8 cellular contexts compared by ENCODE assay signal in the genomic region with DNA sequence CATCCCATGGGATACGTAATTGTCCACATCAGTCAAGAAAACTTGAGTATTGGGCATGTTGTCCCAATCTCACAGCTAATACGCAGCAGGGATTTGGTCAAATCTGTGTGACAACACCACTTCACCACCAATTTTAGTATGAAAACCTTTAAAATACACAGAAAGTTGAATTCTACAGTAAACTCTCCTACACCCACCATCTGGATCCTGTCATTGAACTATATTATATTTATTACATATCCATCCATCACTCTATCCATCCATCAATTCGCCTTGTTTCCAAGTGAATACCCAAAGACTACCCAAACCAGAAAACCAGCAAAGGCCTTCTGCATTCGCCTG. TPM values are rescaled to one million over a fixed set of nuclear protein-coding genes. Genes with fewer than 3 reads are reported as not detected.
DNase-seq lines count a peak whose midpoint lies in the region; ATAC-seq, FAIRE-seq and TF ChIP-seq lines count a peak whose summit lies in the region.

No MANE protein-coding gene starts in this region.

- peaks cover 18% of the 10 kb centered on the region for H3K36me3 Mint-ChIP-seq in Caco-2 (ENCODE audit: insufficient read depth, unreplicated experiment)

- no TSS peak for BruUV-seq in Caco-2 (replicated peaks; lab: Mats Ljungman, UMichigan)

- intact Hi-C loops in Caco-2 (cut with micrococcal nuclease; ENCODE audit: unreplicated experiment) = no loop called here
- intact Hi-C loops in pancreas (cut with DNase I) = no loop called here

- no peaks in the 10 kb centered on the region for H3K27me3 Mint-ChIP-seq in Caco-2 (ENCODE audit: insufficient read depth, unreplicated experiment)

- POLR2A ChIA-PET in Caco-2 (lab: Charles Lee) = no interaction called here

- no peaks in the 10 kb centered on the region for H3K9me3 Mint-ChIP-seq in Caco-2 (ENCODE audit: unreplicated experiment)

- H3K9ac ChIP-seq in NT2/D1 (ENCODE audit: insufficient read length, low read depth) (no peak overlapping the region), endocrine pancreas (ENCODE audit: control insufficient read depth, insufficient read depth, low read length) (no peak overlapping the region)

- H3K27ac Mint-ChIP-seq in Caco-2 (ENCODE audit: unreplicated experiment) = peak overlapping the region; percentile 96

- no peak for FAIRE-seq in pancreas (lab: Jason Lieb, UNC)

- H3K4me1 Mint-ChIP-seq in Caco-2 (ENCODE audit: low read depth, unreplicated experiment) = peaks cover 5% of the 10 kb centered on the region

- H3K27me3 ChIP-seq in Caco-2 (replicated peaks; ENCODE audit: control insufficient read depth, insufficient read depth, low read length) = no peaks in the 10 kb centered on the region
- peaks cover 18% of the 10 kb centered on the region for H3K27me3 ChIP-seq in NT2/D1 (ENCODE audit: insufficient read depth, insufficient read length)
- H3K27me3 ChIP-seq in endocrine pancreas (ENCODE audit: control insufficient read depth, insufficient read depth, low read length) = no peaks in the 10 kb centered on the region
- no peaks in the 10 kb centered on the region for H3K27me3 ChIP-seq in pancreas

- peaks cover 7% of the 10 kb centered on the region; the same call in 1 of the 2 replicates for H3K4me1 ChIP-seq in Caco-2
- no peaks in the 10 kb centered on the region for H3K4me1 ChIP-seq in NT2/D1 (ENCODE audit: insufficient read depth, insufficient read length)
- H3K4me1 ChIP-seq in endocrine pancreas (ENCODE audit: control insufficient read depth, insufficient read depth, low read length) = peaks cover 14% of the 10 kb centered on the region
- H3K4me1 ChIP-seq in pancreas = peaks cover 13 to 40% (median 20%) of the 10 kb centered on the region in 3 donors

- DNase-seq in Caco-2 = no peak
- DNase-seq in NT2/D1 (ENCODE audit: low read depth, low spot score) = no peak
- no peak for DNase-seq in pancreas
- DNase-seq in NCI-H1105 treated with DMSO at 0.1 percent for 48 hours (lab: John Stamatoyannopoulos, UW) = no peak
- DNase-seq in T-helper 9 cell = no peak
- DNase-seq in NCI-H1417 treated with DMSO at 0.1 percent for 48 hours (lab: John Stamatoyannopoulos, UW) = no peak

- WGBS in pancreas, 2 donors = 47 to 55% methylated on average over 4 of the region's 4 CpGs

- H3K9me3 ChIP-seq in Caco-2 (no peaks in the 10 kb centered on the region), NT2/D1 (ENCODE audit: insufficient read depth, low read length) (no peaks in the 10 kb centered on the region), endocrine pancreas (ENCODE audit: control insufficient read depth, low read length) (no peaks in the 10 kb centered on the region), pancreas (no peaks in the 10 kb centered on the region)

- H3K27ac ChIP-seq in pancreas = peak overlapping the region; percentile 87 to 97 (median 95)

- ATAC-seq in pancreas (no peak), HG03095 (IDR thresholded peaks at IDR 0.05; ENCODE audit: unreplicated experiment) (no peak)

- peak overlapping the region; percentile 99 for H3K4me3 Mint-ChIP-seq in Caco-2 (ENCODE audit: unreplicated experiment)

- TF ChIP-seq CTCF in Caco-2 (IDR thresholded peaks at IDR 0.05; ENCODE audit: insufficient read depth in 1 of 2, low read depth in 1 of 2, low read length in 1 of 2, severe bottlenecking in 1 of 2, unreplicated experiment in 1 of 2) (no peak), pancreas (IDR thresholded peaks at IDR 0.05) (no peak)

- H3K36me3 ChIP-seq in Caco-2 (ENCODE audit: control insufficient read depth, insufficient read depth, low read length) = no peaks in the 10 kb centered on the region
- no peaks in the 10 kb centered on the region for H3K36me3 ChIP-seq in NT2/D1 (ENCODE audit: insufficient read depth, insufficient read length, low read length)
- H3K36me3 ChIP-seq in endocrine pancreas (ENCODE audit: control insufficient read depth, insufficient read depth, low read length) = no peaks in the 10 kb centered on the region
- no peaks in the 10 kb centered on the region for H3K36me3 ChIP-seq in pancreas

- H3K4me3 ChIP-seq in Caco-2 (ENCODE audit: low read depth, low read length) (peak overlapping the region; percentile 60), NT2/D1 (ENCODE audit: insufficient read length, low read depth) (peak overlapping the region; percentile 81), endocrine pancreas (ENCODE audit: control insufficient read depth, insufficient read depth, low read length) (peak overlapping the region; percentile 93), pancreas (peak overlapping the region in 2 of 4 donors; percentile 53 to 78)

- CTCF ChIA-PET in Caco-2 (lab: Charles Lee) = interaction anchor here (1.3 kb wide), 1 partner anchor 28 kb away, joined by 5 read pairs; a partner anchor contains a TSS

RNA-seq across cellular contexts. Expression of a gene that starts 0.8 kb away (rescaled TPM):
- total RNA-seq in Caco-2 (2022) (1.3 and 2.4 TPM in 2 replicates), pancreas (1 to 10 TPM; 1.1 to 5.4 (median 2.1) TPM)
- polyA plus RNA-seq in pancreas = 1 to 10 TPM; 2.7 to 4.5 TPM

RNA-seq across cellular contexts. Expression of a gene that starts 1.0 kb away (rescaled TPM):
- 16.9 and 18.5 TPM in 2 replicates for total RNA-seq in Caco-2 (2022)
- total RNA-seq in pancreas = 10 to 100 TPM; 10.2 to 18.6 (median 11.9) TPM
- 1 to 10 TPM; 1.2 to 2.5 TPM for polyA plus RNA-seq in pancreas

RNA-seq across cellular contexts. Expression of a gene that starts 28.1 kb away (rescaled TPM):
- 2.1 and 2.9 TPM in 2 replicates for total RNA-seq in Caco-2 (2022)
- 1 to 10 TPM in 5 of 6 donors, under 1 TPM in 1; 0.88 to 1.9 (median 1.4) TPM for total RNA-seq in pancreas
- 1 to 10 TPM; 5.0 to 7.1 TPM for polyA plus RNA-seq in pancreas

RNA-seq across cellular contexts. Expression of a gene that starts 28.3 kb away (rescaled TPM):
- total RNA-seq in Caco-2 (2022) = 58.3 and 60.2 TPM in 2 replicates
- total RNA-seq in pancreas = 10 to 100 TPM; 17.6 to 23.7 (median 20.5) TPM
- polyA plus RNA-seq in pancreas = 10 to 100 TPM; 21.7 to 34.3 TPM
